8 cellular contexts compared by ENCODE assay signal in the genomic region with DNA sequence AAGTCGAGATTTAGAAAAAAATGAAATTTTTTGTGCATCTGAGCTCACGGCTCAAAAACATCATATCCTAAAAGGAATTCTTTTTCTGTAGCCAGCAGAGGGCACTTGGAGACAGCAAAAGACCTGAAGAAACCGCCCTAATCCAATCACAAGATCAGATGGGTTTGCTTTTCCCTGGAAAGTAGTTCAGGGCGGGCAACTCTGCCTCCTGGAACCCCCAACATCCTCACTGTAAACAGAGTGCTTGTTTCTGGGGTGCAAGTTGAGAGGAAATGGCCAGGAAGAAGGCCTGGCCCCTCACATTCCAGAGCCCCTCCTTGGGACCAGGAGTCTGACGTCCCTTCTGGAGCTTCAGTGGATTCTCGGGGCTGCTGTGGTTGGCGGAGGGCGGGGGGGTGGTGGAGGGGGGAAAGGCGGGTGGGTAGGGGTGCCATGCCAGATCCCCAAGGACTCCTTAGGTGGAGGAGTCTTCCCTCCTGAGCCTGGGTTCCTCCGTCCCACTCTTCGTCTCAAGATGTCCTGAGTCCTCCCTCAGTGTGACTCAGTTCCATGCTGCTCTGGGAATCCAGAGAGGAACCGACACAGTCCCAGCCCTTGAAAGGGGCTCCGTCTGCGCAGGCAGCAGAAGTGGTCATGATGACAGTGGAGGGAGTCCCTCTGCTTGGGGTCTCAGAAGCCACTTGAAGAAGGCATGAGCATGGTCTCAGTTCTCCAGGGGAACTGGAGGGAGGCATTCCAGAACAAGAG. TPM values are rescaled to one million over a fixed set of nuclear protein-coding genes. Genes with fewer than 3 reads are reported as not detected.
DNase-seq lines count a peak whose midpoint lies in the region; ATAC-seq and TF ChIP-seq lines count a peak whose summit lies in the region.

No MANE protein-coding gene starts in this region.

- H3K4me1 Mint-ChIP-seq in endothelial cell (ENCODE audit: unreplicated experiment) = peaks cover 8% of the 10 kb centered on the region

- TF ChIP-seq CTCF in 22Rv1 (IDR thresholded peaks at IDR 0.05) (peak; percentile 73), OCI-LY3 (IDR thresholded peaks at IDR 0.05; ENCODE audit: low read depth, low read length) (peak; percentile 52), endothelial cell (IDR thresholded peaks at IDR 0.05; ENCODE audit: unreplicated experiment) (peak; percentile 25)

- H4K20me1 ChIP-seq in OCI-LY3 (ENCODE audit: insufficient read depth, low read length) = peaks cover 4% of the 10 kb centered on the region

- peak overlapping the region; percentile 55 for H3K18ac ChIP-seq in neuronal stem cell (ENCODE audit: low read length)

- H3K27me3 ChIP-seq in OCI-LY3 (ENCODE audit: low read depth, low read length) (no peaks in the 10 kb centered on the region; the same call in 1 of the 2 replicates), neuronal stem cell (ENCODE audit: control insufficient read depth in 3 of 3, insufficient read depth in 3 of 3, low read depth in 1 of 3, low read length in 3 of 3) (no peaks in the 10 kb centered on the region)

- H3K4me3 ChIP-seq in OCI-LY3 (ENCODE audit: low read length) (no peak overlapping the region), neuronal stem cell (ENCODE audit: low read length in 2 of 2) (no peak overlapping the region)

- H3K9me3 ChIP-seq in OCI-LY3 (ENCODE audit: insufficient read depth, low read length) (no peaks in the 10 kb centered on the region), neuronal stem cell (replicated peaks in 1 of 2; ENCODE audit: control insufficient read depth in 2 of 2, insufficient read depth in 1 of 2, low read depth in 1 of 2, low read length in 2 of 2) (no peaks in the 10 kb centered on the region)

- H2AK5ac ChIP-seq in neuronal stem cell (ENCODE audit: low read depth, low read length) = no peak overlapping the region

- H2BK120ac ChIP-seq in neuronal stem cell (ENCODE audit: low read depth, low read length) = no peak overlapping the region

- no peak overlapping the region for H3K4ac ChIP-seq in neuronal stem cell (ENCODE audit: low read length)

- DNase-seq in GM04504 (ENCODE audit: low read depth) = peak; percentile 18
- DNase-seq in endothelial cell (ENCODE audit: low spot score) = peak; percentile 38
- DNase-seq in neuronal stem cell (ENCODE audit: low spot score) = peak; percentile 50
- no peak for DNase-seq in NCI-H128 (lab: John Stamatoyannopoulos, UW; ENCODE audit: unreplicated experiment)
- DNase-seq in GF-D8 (lab: John Stamatoyannopoulos, UW) = no peak

- H3K4me2 ChIP-seq in OCI-LY3 (ENCODE audit: low read length) (no peak overlapping the region), neuronal stem cell (ENCODE audit: insufficient read depth, low read length, poor library complexity, severe bottlenecking) (no peak overlapping the region)

- no peaks in the 10 kb centered on the region for H3K9me3 Mint-ChIP-seq in endothelial cell (ENCODE audit: unreplicated experiment)

- no peak overlapping the region for H4K8ac ChIP-seq in neuronal stem cell (ENCODE audit: low read depth, low read length)

- H3K79me2 ChIP-seq in OCI-LY3 (ENCODE audit: low read length) = no peaks in the 10 kb centered on the region

- no peaks in the 10 kb centered on the region for H3K4me1 ChIP-seq in OCI-LY3 (ENCODE audit: low read length)
- peaks cover 0 to 5% of the 10 kb centered on the region in 2 donors for H3K4me1 ChIP-seq in neuronal stem cell (ENCODE audit: control insufficient read depth in 2 of 2, insufficient read depth in 1 of 2, low read depth in 1 of 2, low read length in 2 of 2)

- peaks cover 4% of the 10 kb centered on the region for H3K36me3 Mint-ChIP-seq in endothelial cell (ENCODE audit: low read depth, unreplicated experiment)

- H3K27ac Mint-ChIP-seq in endothelial cell (ENCODE audit: unreplicated experiment) = no peak overlapping the region

- H3K79me1 ChIP-seq in neuronal stem cell (ENCODE audit: low read depth, low read length) = no peaks in the 10 kb centered on the region

- no peak overlapping the region for H2AFZ ChIP-seq in OCI-LY3 (ENCODE audit: low read depth, low read length)
- peak overlapping the region; percentile 63 for H2AFZ ChIP-seq in neuronal stem cell (ENCODE audit: low read length)

- no peak for ATAC-seq in HG03439 (IDR thresholded peaks at IDR 0.05; ENCODE audit: unreplicated experiment)

- H3K36me3 ChIP-seq in OCI-LY3 (replicated peaks; ENCODE audit: low read depth, low read length) = peaks cover 13% of the 10 kb centered on the region
- H3K36me3 ChIP-seq in neuronal stem cell (replicated peaks in 1 of 2; ENCODE audit: control insufficient read depth in 2 of 2, insufficient read depth in 2 of 2, low read length in 2 of 2) = peaks cover 0 to 15% of the 10 kb centered on the region in 2 donors

- H3K23ac ChIP-seq in neuronal stem cell (ENCODE audit: low read depth, low read length, poor library complexity) = no peak overlapping the region

- no peak overlapping the region for H3K4me3 Mint-ChIP-seq in endothelial cell (ENCODE audit: unreplicated experiment)

- no peak overlapping the region for H2BK12ac ChIP-seq in neuronal stem cell (ENCODE audit: low read length)

- H2BK5ac ChIP-seq in neuronal stem cell (ENCODE audit: low read length) = no peak overlapping the region

- H3K27ac ChIP-seq in 22Rv1 (no peak overlapping the region), OCI-LY3 (ENCODE audit: low read length) (no peak overlapping the region), neuronal stem cell (replicated peaks; ENCODE audit: low read length) (no peak overlapping the region)

- H3K27me3 Mint-ChIP-seq in endothelial cell (ENCODE audit: unreplicated experiment) = peaks cover 3% of the 10 kb centered on the region

- WGBS in neuronal stem cell (ENCODE audit: extremely low coverage in 2 of 2, insufficient read length in 2 of 2, insufficient replicate concordance in 1 of 2), 2 donors = no CpG with 5 or more reads among the region's 14 CpGs

- no peak overlapping the region for H3K14ac ChIP-seq in neuronal stem cell (ENCODE audit: low read length)

- H3K9ac ChIP-seq in OCI-LY3 (ENCODE audit: low read length) = no peak overlapping the region
- no peak overlapping the region for H3K9ac ChIP-seq in neuronal stem cell (ENCODE audit: low read depth, low read length, poor library complexity)

- no peak overlapping the region for H2BK15ac ChIP-seq in neuronal stem cell (ENCODE audit: low read length)

- no peak overlapping the region for H4K91ac ChIP-seq in neuronal stem cell (ENCODE audit: low read depth, low read length, poor library complexity)

RNA-seq across cellular contexts. Expression of a gene that starts 35.9 kb away (rescaled TPM):
- not detected for total RNA-seq in endothelial cell (ENCODE audit: unreplicated experiment)
- 2.0 TPM for polyA plus RNA-seq in neuronal stem cell (2013, experiment 1 of 2)
- 2.3 TPM for polyA plus RNA-seq in neuronal stem cell (2013, experiment 2 of 2)

Comparison
In these comparisons a context has a peak if more than half of its experiments do, and no peak if none do; other contexts are left out.
1. DNase-seq: peak in GM04504 (single experiment), endothelial cell (single experiment) and neuronal stem cell (single experiment); none in NCI-H128 (single experiment) and GF-D8 (single experiment).
2. Peak in every context shown above with its lines, with median percentiles within 50 percentile points of each other: CTCF ChIP-seq.